Comparison of ENCODE assay signal across 1 cellular context in the genomic region with DNA sequence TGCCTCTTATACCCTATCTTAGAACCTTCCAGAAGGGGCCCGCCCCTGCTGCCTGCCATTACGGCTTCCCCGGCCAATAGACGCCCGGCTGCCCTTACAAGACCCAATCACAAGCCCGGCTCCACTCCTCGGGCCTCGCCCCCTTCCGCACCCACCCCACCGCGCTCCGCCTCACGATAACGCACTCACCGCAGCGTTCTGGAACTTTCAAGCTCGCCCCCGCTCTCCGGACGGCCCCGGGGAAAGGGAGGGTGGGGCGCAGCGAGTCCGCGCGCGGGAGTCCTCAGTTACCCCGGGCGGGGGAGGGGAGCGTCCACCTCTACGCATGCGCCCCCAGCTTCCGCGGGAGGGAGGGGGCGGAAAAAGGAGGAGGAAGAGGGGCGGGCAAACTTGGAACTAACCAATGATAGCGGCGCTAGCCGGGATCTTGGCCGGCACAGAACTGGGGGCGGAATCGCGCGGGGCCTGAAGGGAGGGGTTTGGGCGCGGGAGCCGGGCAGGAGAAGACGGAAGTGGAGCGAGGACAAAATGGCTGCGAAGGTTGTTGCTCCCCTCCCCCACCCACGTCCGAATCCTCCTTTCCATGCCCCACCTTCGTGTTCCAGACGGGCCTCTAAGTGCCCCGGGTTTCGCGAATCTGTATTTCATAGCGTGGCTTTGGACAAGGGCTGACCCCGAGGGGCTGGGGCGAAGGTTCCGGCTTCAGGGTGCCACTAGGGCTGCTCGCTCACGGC.
A peak's percentile ranks its signal among the peaks of the same experiment; 100 is the strongest.
TF ChIP-seq lines count a peak whose summit lies in the region.

No MANE protein-coding gene starts in this region.

TF ChIP-seq in GM12878, 131 proteins besides CTCF, POLR2A, EP300 and RAD21 (continued from another document):
- peak; percentile 91 for TF ChIP-seq PKNOX1 (IDR thresholded peaks at IDR 0.05)
- TF ChIP-seq, protein P1, sequence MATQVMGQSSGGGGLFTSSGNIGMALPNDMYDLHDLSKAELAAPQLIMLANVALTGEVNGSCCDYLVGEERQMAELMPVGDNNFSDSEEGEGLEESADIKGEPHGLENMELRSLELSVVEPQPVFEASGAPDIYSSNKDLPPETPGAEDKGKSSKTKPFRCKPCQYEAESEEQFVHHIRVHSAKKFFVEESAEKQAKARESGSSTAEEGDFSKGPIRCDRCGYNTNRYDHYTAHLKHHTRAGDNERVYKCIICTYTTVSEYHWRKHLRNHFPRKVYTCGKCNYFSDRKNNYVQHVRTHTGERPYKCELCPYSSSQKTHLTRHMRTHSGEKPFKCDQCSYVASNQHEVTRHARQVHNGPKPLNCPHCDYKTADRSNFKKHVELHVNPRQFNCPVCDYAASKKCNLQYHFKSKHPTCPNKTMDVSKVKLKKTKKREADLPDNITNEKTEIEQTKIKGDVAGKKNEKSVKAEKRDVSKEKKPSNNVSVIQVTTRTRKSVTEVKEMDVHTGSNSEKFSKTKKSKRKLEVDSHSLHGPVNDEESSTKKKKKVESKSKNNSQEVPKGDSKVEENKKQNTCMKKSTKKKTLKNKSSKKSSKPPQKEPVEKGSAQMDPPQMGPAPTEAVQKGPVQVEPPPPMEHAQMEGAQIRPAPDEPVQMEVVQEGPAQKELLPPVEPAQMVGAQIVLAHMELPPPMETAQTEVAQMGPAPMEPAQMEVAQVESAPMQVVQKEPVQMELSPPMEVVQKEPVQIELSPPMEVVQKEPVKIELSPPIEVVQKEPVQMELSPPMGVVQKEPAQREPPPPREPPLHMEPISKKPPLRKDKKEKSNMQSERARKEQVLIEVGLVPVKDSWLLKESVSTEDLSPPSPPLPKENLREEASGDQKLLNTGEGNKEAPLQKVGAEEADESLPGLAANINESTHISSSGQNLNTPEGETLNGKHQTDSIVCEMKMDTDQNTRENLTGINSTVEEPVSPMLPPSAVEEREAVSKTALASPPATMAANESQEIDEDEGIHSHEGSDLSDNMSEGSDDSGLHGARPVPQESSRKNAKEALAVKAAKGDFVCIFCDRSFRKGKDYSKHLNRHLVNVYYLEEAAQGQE (IDR thresholded peaks at IDR 0.05; ENCODE audit: low read depth, low read length): no peak
- TF ChIP-seq POLR2AphosphoS5 (IDR thresholded peaks at IDR 0.05; ENCODE audit: low read length): no peak
- no peak; the same call in 1 of the 2 replicates for TF ChIP-seq RB1 (IDR thresholded peaks at IDR 0.05; ENCODE audit: borderline replicate concordance)
- peak; percentile 74 for TF ChIP-seq SPI1 (IDR thresholded peaks at IDR 0.05; ENCODE audit: borderline replicate concordance, insufficient read depth, low read depth, low read length)
- TF ChIP-seq LARP7 (IDR thresholded peaks at IDR 0.05): no peak
- no peak for TF ChIP-seq KLF5 (IDR thresholded peaks at IDR 0.05; ENCODE audit: partially characterized antibody)
- TF ChIP-seq ZBTB40 (IDR thresholded peaks at IDR 0.05; ENCODE audit: borderline replicate concordance): peak; percentile 63; the same call in 1 of the 2 replicates
- TF ChIP-seq HDAC2 (IDR thresholded peaks at IDR 0.05): no peak
